Comparison of ENCODE assay signal across 2 cellular contexts in genomic region chr11:68164437-68164836, GRCh38.
TF ChIP-seq lines count a peak whose summit lies in the region.

No MANE protein-coding gene starts in this region.

TF ChIP-seq in GM23338, 12 proteins besides CTCF, POLR2A, EP300 and RAD21:
- TF ChIP-seq POLR2AphosphoS5 (IDR thresholded peaks at IDR 0.05; ENCODE audit: low read depth), result no peak
- TF ChIP-seq NANOG (IDR thresholded peaks at IDR 0.05; ENCODE audit: borderline replicate concordance), result no peak
- TF ChIP-seq ZNF114 (CRISPR knock-in tag; IDR thresholded peaks at IDR 0.05), result no peak
- no peak for TF ChIP-seq ZNF462 (CRISPR knock-in tag; IDR thresholded peaks at IDR 0.05)
- no peak for TF ChIP-seq EZH2phosphoT487 (IDR thresholded peaks at IDR 0.05; ENCODE audit: unreplicated experiment)
TF ChIP-seq in GM23338: peak in this region for 0.

TF ChIP-seq in GM12891, 5 proteins besides CTCF, POLR2A, EP300 and RAD21:
- no peak for TF ChIP-seq SPI1 (IDR thresholded peaks at IDR 0.05; ENCODE audit: low read depth, low read length)
- TF ChIP-seq TAF1 (IDR thresholded peaks at IDR 0.05; ENCODE audit: low read depth, low read length), result no peak
